27 cellular contexts compared by ENCODE assay signal in genomic region chr6:99079058-99079457, GRCh38.
"Had no signal": no experiment of that assay in that cellular context is flagged by ENCODE, and none has a peak within 500 bp of the region (broad histone marks: within the 10 kb centered on the region; RNA-seq: fewer than 3 reads in every experiment).

No MANE protein-coding gene starts in this region.

- DNase-seq: stimulated activated CD4-positive, alpha-beta T cell treated with anti-CD3 and anti-CD28 coated beads, Interleukin-2, amount 100 ng/mL, for 48 hours; stimulated activated CD4-positive, alpha-beta T cell treated with anti-CD3 and anti-CD28 coated beads, Interleukin-4, amount 100 ng/mL, for 1 hour; stimulated activated CD4-positive, alpha-beta T cell treated with anti-CD3 and anti-CD28 coated beads, Interleukin-4, amount 100 ng/mL, for 24 hours; stimulated activated CD4-positive, alpha-beta T cell treated with anti-CD3 and anti-CD28 coated beads, Interleukin-4, amount 100 ng/mL, for 4 hours; stimulated activated CD8-positive, alpha-beta memory T cell treated with anti-CD3 and anti-CD28 coated beads, Interleukin-4, amount 100 ng/mL, for 48 hours; stimulated activated naive B cell treated with anti-CD40 and anti-IgM and Interleukin-4, amounts not matched to agents 10 μg/mL and 1 μg/mL and 100 μg/mL, for 72 hours; stimulated activated naive CD4-positive, alpha-beta T cell; stimulated activated naive CD4-positive, alpha-beta T cell treated with Interleukin-2 at 50 U/mL for 16 hours; stimulated activated naive CD8-positive, alpha-beta T cell treated with anti-CD3 and anti-CD28 coated beads, Interleukin-15, amount 100 ng/mL, for 72 hours; stimulated activated naive CD8-positive, alpha-beta T cell treated with anti-CD3 and anti-CD28 coated beads, Interleukin-15, Interleukin-2, amounts not matched to agents 100 U/mL and 50 U/mL, for 24 hours; stomach; substantia nigra; testis; thyroid gland; tibial artery; transverse colon; trophoblast cell; upper lobe of left lung; upper lobe of right lung; uterus had no signal

- H3K27ac ChIP-seq: stomach, suprapubic skin, testis, thoracic aorta, thyroid gland, tibial artery, tibial nerve, transverse colon, upper lobe of left lung, upper lobe of right lung, uterus, vagina had no signal

- H3K4me1 ChIP-seq: stomach, suprapubic skin, testis, thyroid gland, tibial artery, tibial nerve, transverse colon, upper lobe of left lung, upper lobe of right lung, uterus, vagina had no signal

- FAIRE-seq: urothelium cell line had no signal

- H3K4me3 ChIP-seq: stomach, suprapubic skin, testis, thoracic aorta, thyroid gland, tibial artery, tibial nerve, transverse colon, upper lobe of left lung, upper lobe of right lung, uterus, vagina had no signal

- ATAC-seq: stimulated activated effector memory CD8-positive, alpha-beta T cell treated with anti-CD3 and anti-CD28 coated beads, Interleukin-12 subunit alpha, Interleukin-12 subunit beta, amount 100 ng/mL, for 72 hours; stimulated activated memory B cell treated with anti-CD40 and anti-IgM and Interleukin-4, amounts not matched to agents 10 μg/mL and 1 μg/mL and 100 μg/mL, for 72 hours; stimulated activated naive B cell treated with anti-CD40 and anti-IgM and Interleukin-4, amounts not matched to agents 10 μg/mL and 1 μg/mL and 100 μg/mL, for 72 hours; stimulated activated naive CD8-positive, alpha-beta T cell treated with anti-CD3 and anti-CD28 coated beads, Interleukin-15, amount 100 ng/mL, for 72 hours; stimulated activated naive CD8-positive, alpha-beta T cell treated with anti-CD3 and anti-CD28 coated beads, Interleukin-15, Interleukin-2, amounts not matched to agents 100 U/mL and 50 U/mL, for 24 hours; upper lobe of right lung had no signal

- H3K27me3 ChIP-seq: suprapubic skin, testis, thyroid gland, tibial artery, tibial nerve, transverse colon, upper lobe of left lung, upper lobe of right lung, uterus, vagina had no signal

- H3K9me3 ChIP-seq: stomach, suprapubic skin, testis, thoracic aorta, thyroid gland, tibial artery, tibial nerve, transverse colon, upper lobe of left lung, upper lobe of right lung, uterus, vagina had no signal

- H3K36me3 ChIP-seq: stomach, suprapubic skin, thoracic aorta, thyroid gland, tibial artery, tibial nerve, transverse colon, upper lobe of left lung, upper lobe of right lung, uterus, vagina had no signal
